In the genomic region with DNA sequence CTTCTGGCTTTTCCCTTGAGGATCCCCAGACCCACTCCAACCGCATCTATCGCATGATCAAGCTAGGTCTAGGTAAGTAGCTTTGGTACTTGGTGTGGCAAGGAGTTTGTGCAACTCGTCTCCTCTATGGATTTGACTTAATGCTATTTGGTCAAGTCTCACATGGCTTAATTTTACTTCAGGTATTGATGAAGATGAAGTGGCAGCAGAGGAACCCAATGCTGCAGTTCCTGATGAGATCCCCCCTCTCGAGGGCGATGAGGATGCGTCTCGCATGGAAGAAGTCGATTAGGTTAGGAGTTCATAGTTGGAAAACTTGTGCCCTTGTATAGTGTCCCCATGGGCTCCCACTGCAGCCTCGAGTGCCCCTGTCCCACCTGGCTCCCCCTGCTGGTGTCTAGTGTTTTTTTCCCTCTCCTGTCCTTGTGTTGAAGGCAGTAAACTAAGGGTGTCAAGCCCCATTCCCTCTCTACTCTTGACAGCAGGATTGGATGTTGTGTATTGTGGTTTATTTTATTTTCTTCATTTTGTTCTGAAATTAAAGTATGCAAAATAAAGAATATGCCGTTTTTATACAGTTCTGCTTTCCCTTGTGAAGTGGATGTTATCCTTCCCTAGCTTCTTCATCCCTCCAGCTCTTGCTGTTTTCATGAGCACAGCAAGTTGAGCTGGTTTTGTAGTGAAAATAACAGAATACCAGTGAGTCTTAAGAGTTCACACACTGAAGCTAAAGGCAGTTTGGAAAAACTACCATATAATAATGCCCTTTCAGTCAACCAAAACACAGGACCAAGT, we compare ENCODE assay signal across 8 cellular contexts. TPM values are rescaled to one million over a fixed set of nuclear protein-coding genes. Genes with fewer than 3 reads are reported as not detected.
DNase-seq lines count a peak whose midpoint lies in the region; ATAC-seq, FAIRE-seq and TF ChIP-seq lines count a peak whose summit lies in the region.

No MANE protein-coding gene starts in this region.

- CTCF ChIA-PET in WTC11 (lab: Charles Lee) (interaction anchor here (0.5 to 4.4 kb wide), 9 partner anchors 9 to 157 kb away, joined by 3 to 76 read pairs (median 4); a partner anchor contains a TSS), endothelial cell of umbilical vein (lab: Charles Lee) (interaction anchor here (1.6 to 1.8 kb wide), 2 partner anchors 52 to 81 kb away, joined by 4 read pairs; no protein-coding TSS in a partner anchor)

- no peaks in the 10 kb centered on the region for H3K9me1 ChIP-seq in endothelial cell of umbilical vein (replicated peaks; ENCODE audit: control insufficient read depth, extremely low read depth, insufficient read depth, low read length)

- dilution Hi-C loops in endothelial cell of umbilical vein (cut with MboI; ENCODE audit: extremely low pct_ligation_motif_present, low sequenced_read_pairs) = no loop called here

- peaks cover 60% of the 10 kb centered on the region for H3K79me2 ChIP-seq in endothelial cell of umbilical vein (ENCODE audit: control insufficient read depth, insufficient read depth, low read length)

- TSS peak; percentile 11 for BruUV-seq in endothelial cell of umbilical vein (replicated peaks; lab: Mats Ljungman, UMichigan)

- H3K27me3 ChIP-seq in endothelial cell of umbilical vein (ENCODE audit: control insufficient read depth in 2 of 2, insufficient read depth in 2 of 2, low read length in 2 of 2) (no peaks in the 10 kb centered on the region), small intestine (ENCODE audit: control insufficient read depth in 2 of 2, insufficient read depth in 2 of 2, low read length in 2 of 2) (no peaks in the 10 kb centered on the region)

- 62 to 66% (median 63%) methylated on average over 10 of the region's 10 CpGs for WGBS in small intestine, 3 donors

- no peak overlapping the region for H3K4me2 ChIP-seq in endothelial cell of umbilical vein (ENCODE audit: insufficient read depth, low read length)

- H3K4me3 ChIP-seq in endothelial cell of umbilical vein (replicated peaks in 1 of 3; ENCODE audit: insufficient read depth in 1 of 3, low read depth in 1 of 3, low read length in 3 of 3) (no peak overlapping the region), small intestine (ENCODE audit: low read depth in 1 of 2, low read length in 2 of 2) (no peak overlapping the region)

- H3K9me3 ChIP-seq in endothelial cell of umbilical vein (replicated peaks; ENCODE audit: control insufficient read depth, insufficient read depth, low read length) (no peaks in the 10 kb centered on the region), small intestine (ENCODE audit: control insufficient read depth, low read depth) (no peaks in the 10 kb centered on the region)

- intact Hi-C loops in endothelial cell of umbilical vein (cut with micrococcal nuclease) = loop anchor here (1.0 kb wide), 1 partner anchor 81 kb away; no protein-coding TSS in a partner anchor

- POLR2A ChIA-PET in WTC11 (lab: Charles Lee) (interaction anchor here (1.5 kb wide), 1 partner anchor 17 kb away, joined by 5 read pairs; a partner anchor contains a TSS), endothelial cell of umbilical vein (lab: Charles Lee) (interaction anchor here (1.2 kb wide), 1 partner anchor 19 kb away, joined by 3 read pairs; no protein-coding TSS in a partner anchor)

- H3K27ac ChIP-seq in endothelial cell of umbilical vein (ENCODE audit: insufficient read depth, low read depth, low read length) (no peak overlapping the region), small intestine (ENCODE audit: low read depth in 1 of 2, low read length in 1 of 2) (no peak overlapping the region)

- peaks cover 52% of the 10 kb centered on the region for H3K4me1 Mint-ChIP-seq in WTC11

- TF ChIP-seq CTCF in WTC11 (IDR thresholded peaks at IDR 0.05) (peak; percentile 25; the same call in 1 of the 2 replicates), endothelial cell of umbilical vein (IDR thresholded peaks at IDR 0.05; ENCODE audit: extremely low read depth in 1 of 2, insufficient read depth in 1 of 2, low read depth in 1 of 2, low read length in 2 of 2) (peak; percentile 42 to 57)

- no peaks in the 10 kb centered on the region for H3K27me3 Mint-ChIP-seq in WTC11 (ENCODE audit: low read depth)

- ATAC-seq in WTC11 (peak; percentile 2), HG03571 (IDR thresholded peaks at IDR 0.05; ENCODE audit: unreplicated experiment) (no peak), esophagus mucosa (no peak)

- no peak overlapping the region for H2AFZ ChIP-seq in endothelial cell of umbilical vein (ENCODE audit: low read depth, low read length)

- FAIRE-seq in endothelial cell of umbilical vein (lab: Jason Lieb, UNC) (no peak), small intestine (lab: Jason Lieb, UNC) (no peak)

- H3K4me3 Mint-ChIP-seq in WTC11 = no peak overlapping the region

- peaks cover 69% of the 10 kb centered on the region for H3K36me3 Mint-ChIP-seq in WTC11

- peak; percentile 28 for TF ChIP-seq POLR2A in endothelial cell of umbilical vein (IDR thresholded peaks at IDR 0.05; ENCODE audit: low read depth, low read length)

- peaks cover 35% of the 10 kb centered on the region for H3K4me1 ChIP-seq in endothelial cell of umbilical vein (ENCODE audit: control insufficient read depth, extremely low read depth, insufficient read depth, low read length)
- H3K4me1 ChIP-seq in small intestine (ENCODE audit: control insufficient read depth in 2 of 2, insufficient read depth in 1 of 2, low read depth in 1 of 2, low read length in 1 of 2) = peaks cover 2 to 5% of the 10 kb centered on the region in 2 donors

- peaks cover 45 to 53% of the 10 kb centered on the region in 2 experiments for H3K36me3 ChIP-seq in endothelial cell of umbilical vein (ENCODE audit: control insufficient read depth in 2 of 2, extremely low read depth in 1 of 2, insufficient read depth in 2 of 2, low read length in 2 of 2)
- H3K36me3 ChIP-seq in small intestine (ENCODE audit: control insufficient read depth in 2 of 2, insufficient read depth in 2 of 2, low read length in 2 of 2) = peaks cover 19 to 25% of the 10 kb centered on the region in 2 donors

- H3K9me3 Mint-ChIP-seq in WTC11 = no peaks in the 10 kb centered on the region

- no peak overlapping the region for H3K9ac ChIP-seq in endothelial cell of umbilical vein (replicated peaks; ENCODE audit: extremely low read depth, insufficient read depth, low read length)

- peak overlapping the region; percentile 3 for H3K27ac Mint-ChIP-seq in WTC11

- H4K20me1 ChIP-seq in endothelial cell of umbilical vein (replicated peaks; ENCODE audit: control insufficient read depth, extremely low read depth, insufficient read depth, low read length) = peaks cover 6% of the 10 kb centered on the region

- DNase-seq in NCI-H1694 (lab: John Stamatoyannopoulos, UW) (peak; percentile 35), NCI-H1694 treated with DMSO at 0.1 percent for 48 hours (lab: John Stamatoyannopoulos, UW) (no peak), M059J (ENCODE audit: low read depth) (peak; percentile 65), WTC11 (ENCODE audit: low spot score) (peak; percentile 72), endothelial cell of umbilical vein (ENCODE audit: low read depth, low spot score) (peak; percentile 40), small intestine (peak; percentile 62)

RNA-seq across cellular contexts. Expression of a gene that starts 3.8 kb away (rescaled TPM):
- total RNA-seq in M059J (2014; rRNA removed; shearing (Covaris generic)) = 205 and 215 TPM in 2 replicates
- total RNA-seq in WTC11 (2021) (28.9 to 36.7 TPM (median 30.8 TPM) in 3 replicates), endothelial cell of umbilical vein (53.4 and 53.9 TPM in 2 replicates), esophagus mucosa (15.7 TPM)
- polyA plus RNA-seq in endothelial cell of umbilical vein (112 and 148 TPM in 2 replicates), small intestine (10 to 100 TPM in 2 of 3 donors, 1 to 10 TPM in 1; 6.5 to 33.2 (median 11.3) TPM)
- polyA plus RNA-seq in endothelial cell of umbilical vein (2011; cell fraction: cytosol; rRNA removed) = 76.0 and 79.0 TPM in 2 replicates
- 74.2 and 86.3 TPM in 2 replicates for polyA plus RNA-seq in endothelial cell of umbilical vein (2011; cell fraction: nucleus; rRNA removed)
- polyA plus RNA-seq in endothelial cell of umbilical vein (2012) = 52.5 and 55.0 TPM in 2 replicates
- 78.2 and 84.1 TPM in 2 replicates for polyA minus RNA-seq in endothelial cell of umbilical vein
- 35.8 TPM for polyA minus RNA-seq in endothelial cell of umbilical vein (2011; cell fraction: cytosol; rRNA and poly(A)+ RNA removed)
- polyA minus RNA-seq in endothelial cell of umbilical vein (2011; cell fraction: nucleus; rRNA and poly(A)+ RNA removed) = 14.9 and 16.5 TPM in 2 replicates

RNA-seq across cellular contexts. Expression of a gene that starts 6.6 kb away (rescaled TPM):
- total RNA-seq in M059J (2014; rRNA removed; shearing (Covaris generic)) = 1,284 and 1,407 TPM in 2 replicates
- total RNA-seq in WTC11 (2021) = 2,159 to 2,172 TPM (median 2,171 TPM) in 3 replicates
- total RNA-seq in endothelial cell of umbilical vein = 1,088 and 1,201 TPM in 2 replicates
- 557 and 824 TPM in 2 replicates for polyA plus RNA-seq in endothelial cell of umbilical vein
- 942 and 1,041 TPM in 2 replicates for polyA plus RNA-seq in endothelial cell of umbilical vein (2011; cell fraction: cytosol; rRNA removed)
- 609 and 717 TPM in 2 replicates for polyA plus RNA-seq in endothelial cell of umbilical vein (2011; cell fraction: nucleus; rRNA removed)
- 1,037 and 1,473 TPM in 2 replicates for polyA plus RNA-seq in endothelial cell of umbilical vein (2012)
- 861 and 862 TPM in 2 replicates for polyA minus RNA-seq in endothelial cell of umbilical vein
- 534 TPM for polyA minus RNA-seq in endothelial cell of umbilical vein (2011; cell fraction: cytosol; rRNA and poly(A)+ RNA removed)
- polyA minus RNA-seq in endothelial cell of umbilical vein (2011; cell fraction: nucleus; rRNA and poly(A)+ RNA removed) = 163 and 218 TPM in 2 replicates
- 100 to 1,000 TPM; 100 to 530 (median 171) TPM for polyA plus RNA-seq in small intestine
- total RNA-seq in esophagus mucosa = 412 TPM

RNA-seq across cellular contexts. Expression of a gene that starts 11.8 kb away (rescaled TPM):
- total RNA-seq in M059J (2014; rRNA removed; shearing (Covaris generic)) = 48.8 and 51.9 TPM in 2 replicates
- total RNA-seq in WTC11 (2021) = 8.3 to 10.4 TPM (median 10.3 TPM) in 3 replicates
- 15.6 and 19.0 TPM in 2 replicates for total RNA-seq in endothelial cell of umbilical vein
- polyA plus RNA-seq in endothelial cell of umbilical vein = 22.6 and 25.8 TPM in 2 replicates
- polyA plus RNA-seq in endothelial cell of umbilical vein (2011; cell fraction: cytosol; rRNA removed) = 14.6 and 17.7 TPM in 2 replicates
- 13.9 and 14.2 TPM in 2 replicates for polyA plus RNA-seq in endothelial cell of umbilical vein (2011; cell fraction: nucleus; rRNA removed)
- polyA plus RNA-seq in endothelial cell of umbilical vein (2012) = 10.0 and 15.1 TPM in 2 replicates
- 7.1 and 11.1 TPM in 2 replicates for polyA minus RNA-seq in endothelial cell of umbilical vein
- polyA minus RNA-seq in endothelial cell of umbilical vein (2011; cell fraction: cytosol; rRNA and poly(A)+ RNA removed) = 4.9 TPM
- 4.3 and 11.1 TPM in 2 replicates for polyA minus RNA-seq in endothelial cell of umbilical vein (2011; cell fraction: nucleus; rRNA and poly(A)+ RNA removed)
- polyA plus RNA-seq in small intestine = 10 to 100 TPM in 1 of 3 donors, 1 to 10 TPM in 2; 7.6 to 13.5 (median 8.3) TPM
- 2.8 TPM for total RNA-seq in esophagus mucosa

RNA-seq across cellular contexts. Expression of a gene that starts 16.7 kb away (rescaled TPM):
- total RNA-seq in M059J (2014; rRNA removed; shearing (Covaris generic)) = 0.05 TPM in 1 of 2 replicates, not detected in the other
- total RNA-seq in WTC11 (2021) (5.5 to 5.6 TPM (median 5.5 TPM) in 3 replicates), endothelial cell of umbilical vein (0.07 TPM in 1 of 2 replicates, not detected in the other), esophagus mucosa (not detected)
- polyA plus RNA-seq in endothelial cell of umbilical vein (0.03 and 0.05 TPM in 2 replicates), small intestine (1 to 10 TPM in 1 of 3 donors, not detected in 2; 3.1 TPM)
- not detected in 2 replicates for polyA plus RNA-seq in endothelial cell of umbilical vein (2011; cell fraction: cytosol; rRNA removed)
- polyA plus RNA-seq in endothelial cell of umbilical vein (2011; cell fraction: nucleus; rRNA removed) = 0.03 and 0.05 TPM in 2 replicates
- 0.23 and 0.27 TPM in 2 replicates for polyA plus RNA-seq in endothelial cell of umbilical vein (2012)
- 0.24 TPM in 1 of 2 replicates, not detected in the other for polyA minus RNA-seq in endothelial cell of umbilical vein
- not detected for polyA minus RNA-seq in endothelial cell of umbilical vein (2011; cell fraction: cytosol; rRNA and poly(A)+ RNA removed)
- not detected in 2 replicates for polyA minus RNA-seq in endothelial cell of umbilical vein (2011; cell fraction: nucleus; rRNA and poly(A)+ RNA removed)

RNA-seq across cellular contexts. Expression of a gene that starts 30.1 kb away (rescaled TPM):
- 27.4 and 31.1 TPM in 2 replicates for total RNA-seq in M059J (2014; rRNA removed; shearing (Covaris generic))
- total RNA-seq in WTC11 (2021) (131 to 139 TPM (median 132 TPM) in 3 replicates), endothelial cell of umbilical vein (202 and 219 TPM in 2 replicates), esophagus mucosa (12.8 TPM)
- polyA plus RNA-seq in endothelial cell of umbilical vein (539 and 592 TPM in 2 replicates), small intestine (10 to 100 TPM in 1 of 3 donors, 1 to 10 TPM in 2; 2.4 to 23.8 (median 3.4) TPM)
- 283 and 310 TPM in 2 replicates for polyA plus RNA-seq in endothelial cell of umbilical vein (2011; cell fraction: cytosol; rRNA removed)
- polyA plus RNA-seq in endothelial cell of umbilical vein (2011; cell fraction: nucleus; rRNA removed) = 598 and 634 TPM in 2 replicates
- polyA plus RNA-seq in endothelial cell of umbilical vein (2012) = 223 and 254 TPM in 2 replicates
- 472 and 495 TPM in 2 replicates for polyA minus RNA-seq in endothelial cell of umbilical vein
- polyA minus RNA-seq in endothelial cell of umbilical vein (2011; cell fraction: cytosol; rRNA and poly(A)+ RNA removed) = 35.7 TPM
- 135 and 171 TPM in 2 replicates for polyA minus RNA-seq in endothelial cell of umbilical vein (2011; cell fraction: nucleus; rRNA and poly(A)+ RNA removed)
